ENCODE assay signal across 7 cellular contexts in genomic region chr1:150981177-150981804, GRCh38. TPM values are rescaled to one million over a fixed set of nuclear protein-coding genes. Genes with fewer than 3 reads are reported as not detected.
DNase-seq lines count a peak whose midpoint lies in the region; ATAC-seq and TF ChIP-seq lines count a peak whose summit lies in the region.
"Had no signal": no experiment of that assay in that cellular context is flagged by ENCODE, and none has a peak within 500 bp of the region (broad histone marks: within the 10 kb centered on the region; RNA-seq: fewer than 3 reads in every experiment).

No MANE protein-coding gene starts in this region.

- no peak overlapping the region for H3K27ac ChIP-seq in colonic mucosa
- no peak overlapping the region for H3K27ac ChIP-seq in CD4-positive, alpha-beta T cell (ENCODE audit: low read depth, low read length)

- H3K27me3 Mint-ChIP-seq in CD4-positive, alpha-beta T cell, result no peaks in the 10 kb centered on the region

- no peak overlapping the region for H3K9ac ChIP-seq in colonic mucosa (ENCODE audit: low read depth in 2 of 2, low read length in 2 of 2)

- H3K4me1 Mint-ChIP-seq in CD4-positive, alpha-beta T cell (ENCODE audit: low read depth), result peaks cover 28% of the 10 kb centered on the region

- H3K27me3 ChIP-seq in MG63 (no peaks in the 10 kb centered on the region), colonic mucosa (no peaks in the 10 kb centered on the region)
- no peaks in the 10 kb centered on the region for H3K27me3 ChIP-seq in CD4-positive, alpha-beta T cell (ENCODE audit: control insufficient read depth, insufficient read depth, low read length)

- H3K27ac Mint-ChIP-seq in CD4-positive, alpha-beta T cell, result no peak overlapping the region

- peak; percentile 76 for DNase-seq in A172 (ENCODE audit: low spot score)
- DNase-seq in MG63, result peak; percentile 37
- DNase-seq in colonic mucosa, result peak; percentile 57
- no peak for DNase-seq in CD4-positive, alpha-beta T cell
- no peak for DNase-seq in T-helper 9 cell
- DNase-seq: head of caudate nucleus had no signal

- CTCF ChIA-PET in CD4-positive, alpha-beta T cell (lab: Charles Lee), result no interaction called here

- no peaks in the 10 kb centered on the region for H3K36me3 Mint-ChIP-seq in CD4-positive, alpha-beta T cell (ENCODE audit: low read depth)

- POLR2A ChIA-PET in CD4-positive, alpha-beta T cell (lab: Charles Lee), result no interaction called here

- H3K4me1 ChIP-seq in colonic mucosa, result peaks cover 15% of the 10 kb centered on the region

- H3K4me3 ChIP-seq in MG63 (no peak overlapping the region), colonic mucosa (no peak overlapping the region)

- H3K9me3 ChIP-seq in MG63 (no peaks in the 10 kb centered on the region), colonic mucosa (no peaks in the 10 kb centered on the region)
- no peaks in the 10 kb centered on the region for H3K9me3 ChIP-seq in CD4-positive, alpha-beta T cell (ENCODE audit: control insufficient read depth, low read length)

- H3K36me3 ChIP-seq in MG63 (no peaks in the 10 kb centered on the region), colonic mucosa (no peaks in the 10 kb centered on the region)

- no peaks in the 10 kb centered on the region for H3K9me3 Mint-ChIP-seq in CD4-positive, alpha-beta T cell

- ATAC-seq in CD4-positive, alpha-beta T cell (ENCODE audit: poor library complexity), result no peak
- no peak for ATAC-seq in HG02981 (IDR thresholded peaks at IDR 0.05; ENCODE audit: unreplicated experiment)

- TF ChIP-seq CTCF in colonic mucosa (IDR thresholded peaks at IDR 0.05), result no peak
- TF ChIP-seq CTCF in CD4-positive, alpha-beta T cell (IDR thresholded peaks at IDR 0.05), result no peak

- H3K4me3 Mint-ChIP-seq in CD4-positive, alpha-beta T cell, result no peak overlapping the region

- intact Hi-C loops in colonic mucosa (cut with DNase I), result no loop called here
- intact Hi-C loops in CD4-positive, alpha-beta T cell (cut with DNase I, micrococcal nuclease), result no loop called here

RNA-seq across cellular contexts. Expression of gene ANXA9, which starts 0.8 kb away (rescaled TPM):
- 18.2 and 20.6 TPM in 2 replicates for total RNA-seq in A172 (2014; rRNA removed; shearing (Covaris generic))
- 0.46 TPM in 1 of 2 replicates, not detected in the other for total RNA-seq in MG63 (2014; rRNA removed; shearing (Covaris generic); ENCODE audit: low replicate concordance)
- under 1 TPM; 0.40 to 0.53 TPM for total RNA-seq in colonic mucosa
- not detected for total RNA-seq in CD4-positive, alpha-beta T cell

RNA-seq across cellular contexts. Expression of gene CERS2, which starts 6.7 kb away (rescaled TPM):
- total RNA-seq in A172 (2014; rRNA removed; shearing (Covaris generic)), result 376 and 393 TPM in 2 replicates
- 86.1 and 89.6 TPM in 2 replicates for total RNA-seq in MG63 (2014; rRNA removed; shearing (Covaris generic); ENCODE audit: low replicate concordance)
- total RNA-seq in colonic mucosa, result 100 to 1,000 TPM; 140 to 157 TPM
- 10 to 100 TPM; 73.8 to 80.1 TPM for total RNA-seq in CD4-positive, alpha-beta T cell

RNA-seq across cellular contexts. Expression of gene MINDY1, which starts 25.4 kb away (rescaled TPM):
- total RNA-seq in A172 (2014; rRNA removed; shearing (Covaris generic)), result 9.3 and 10.6 TPM in 2 replicates
- total RNA-seq in MG63 (2014; rRNA removed; shearing (Covaris generic); ENCODE audit: low replicate concordance), result 8.7 and 8.9 TPM in 2 replicates
- total RNA-seq in colonic mucosa, result 10 to 100 TPM; 40.4 to 43.1 TPM
- 1 to 10 TPM; 7.8 to 9.2 TPM for total RNA-seq in CD4-positive, alpha-beta T cell

RNA-seq across cellular contexts. Expression of gene PRUNE1, which starts 27.0 kb away (rescaled TPM):
- total RNA-seq in A172 (2014; rRNA removed; shearing (Covaris generic)), result 18.8 and 19.0 TPM in 2 replicates
- 7.5 and 8.1 TPM in 2 replicates for total RNA-seq in MG63 (2014; rRNA removed; shearing (Covaris generic); ENCODE audit: low replicate concordance)
- 10 to 100 TPM; 20.4 to 21.5 TPM for total RNA-seq in colonic mucosa
- 10 to 100 TPM; 10.9 to 12.1 TPM for total RNA-seq in CD4-positive, alpha-beta T cell

RNA-seq across cellular contexts. Expression of gene BNIPL, which starts 55.1 kb away (rescaled TPM):
- total RNA-seq in A172 (2014; rRNA removed; shearing (Covaris generic)), result 0.38 and 0.86 TPM in 2 replicates
- total RNA-seq in MG63 (2014; rRNA removed; shearing (Covaris generic); ENCODE audit: low replicate concordance), result 0.20 and 5.5 TPM in 2 replicates
- total RNA-seq in colonic mucosa, result 1 to 10 TPM in 1 of 2 donors, under 1 TPM in 1; 0.69 to 1.9 TPM
- under 1 TPM; 0.30 to 0.42 TPM for total RNA-seq in CD4-positive, alpha-beta T cell

Comparison
In these comparisons a context has a peak if more than half of its experiments do, and no peak if none do; other contexts are left out.
1. DNase-seq: peak in A172 (single experiment), MG63 (single experiment) and colonic mucosa (single experiment); none in CD4-positive, alpha-beta T cell (0 of 10) and T-helper 9 cell (single experiment).
2. RNA of gene ANXA9, which starts 0.8 kb away (total RNA-seq): 18.2 to 20.6 TPM in A172; 0.40 to 0.53 TPM in colonic mucosa, 0.46 TPM in MG63 and not detected in CD4-positive, alpha-beta T cell; every median in the first group is over 10 times any median in the second.